Comparison of ENCODE assay signal across 10 cellular contexts in the genomic region with DNA sequence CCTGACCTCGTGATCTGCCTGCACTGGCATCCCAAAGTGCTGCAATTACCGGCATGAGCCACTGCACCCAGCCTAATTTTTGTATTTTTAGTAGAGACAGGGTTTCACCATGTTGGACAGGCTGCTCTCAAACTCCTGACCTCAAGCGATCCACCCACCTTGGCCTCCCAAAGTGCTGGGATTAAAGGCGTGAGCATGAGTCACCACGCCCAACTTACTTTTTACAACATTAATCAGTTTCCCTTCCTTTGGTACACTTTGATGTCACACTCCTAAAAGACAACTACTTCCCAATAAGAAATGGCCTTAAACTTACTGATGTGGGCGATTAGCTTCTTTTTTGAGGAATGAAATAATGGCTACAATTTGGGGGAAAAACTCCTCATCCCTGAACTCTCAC. TPM values are rescaled to one million over a fixed set of nuclear protein-coding genes. Genes with fewer than 3 reads are reported as not detected.
A peak's percentile ranks its signal among the peaks of the same experiment; 100 is the strongest.
DNase-seq lines count a peak whose midpoint lies in the region; ATAC-seq, FAIRE-seq and TF ChIP-seq lines count a peak whose summit lies in the region.
"Not testable (repeated sequence)": the region's sequence is repeated elsewhere in the genome, so short reads cannot be mapped to it uniquely, and the experiment has no call there.
"Had no signal": no experiment of that assay in that cellular context is flagged by ENCODE, and none has a peak within 500 bp of the region (broad histone marks: within the 10 kb centered on the region; RNA-seq: fewer than 3 reads in every experiment).

No MANE protein-coding gene starts in this region.

- peaks cover 59% of the 10 kb centered on the region for H3K4me1 ChIP-seq in A549
- H3K4me1 ChIP-seq in SK-N-SH (ENCODE audit: control insufficient read depth in 1 of 2, insufficient read depth in 2 of 2, low read depth in 1 of 2, low read length in 1 of 2); K562 (replicated peaks in 1 of 2; ENCODE audit: control insufficient read depth in 2 of 2, insufficient read depth in 2 of 2, low read length in 2 of 2); smooth muscle cell (ENCODE audit: low read depth): not testable (repeated sequence)

- not testable (repeated sequence) for TF ChIP-seq CTCF in A549 (IDR thresholded peaks at IDR 0.05); SK-N-SH (IDR thresholded peaks at IDR 0.05); K562 (IDR thresholded peaks at IDR 0.05 in 2 of 3, conservative IDR thresholded peaks at IDR 0.05 in 1 of 3; ENCODE audit: insufficient read depth in 2 of 3, low read depth in 1 of 3, low read length in 3 of 3); fibroblast of mammary gland (conservative IDR thresholded peaks at IDR 0.05; ENCODE audit: control insufficient read depth, insufficient read depth, low read depth, low read length); smooth muscle cell (IDR thresholded peaks at IDR 0.05; ENCODE audit: borderline replicate concordance, insufficient read depth, poor library complexity, severe bottlenecking)

- H3F3A ChIP-seq in SK-N-SH (replicated peaks; ENCODE audit: insufficient read depth): peaks cover 26% of the 10 kb centered on the region
- H3F3A ChIP-seq in smooth muscle cell (ENCODE audit: low read depth): not testable (repeated sequence)

- H3K4me2 ChIP-seq in A549: peak overlapping the region; percentile 64; the same call in 2 of the 3 replicates
- H3K4me2 ChIP-seq in SK-N-SH: 0 out of 2 replicates have a peak overlapping the region, but pooled peaks have one; percentile 16
- not testable (repeated sequence) for H3K4me2 ChIP-seq in K562 (ENCODE audit: insufficient read depth, low read length)
- peak overlapping the region; percentile 36 for H3K4me2 ChIP-seq in smooth muscle cell

- not testable (repeated sequence) for H3K9me1 ChIP-seq in K562 (ENCODE audit: control insufficient read depth, insufficient read depth, low read length)

- H3K27ac ChIP-seq in A549 (peak overlapping the region; percentile 75 to 85), SK-N-SH (ENCODE audit: low read depth in 2 of 2, low read length in 1 of 2) (peak overlapping the region in 1 of 2 experiments; percentile 52; a peak in 2 of 4 replicates), smooth muscle cell (ENCODE audit: low read depth) (peak overlapping the region; percentile 87)
- H3K27ac ChIP-seq in K562 (ENCODE audit: extremely low read depth, low read depth, low read length): not testable (repeated sequence)

- H3K9me3 ChIP-seq in A549; SK-N-SH; K562 (replicated peaks; ENCODE audit: control insufficient read depth, insufficient read depth, low read depth, low read length); smooth muscle cell (replicated peaks; ENCODE audit: low read depth): not testable (repeated sequence)

- TF ChIP-seq POLR2A in A549 (IDR thresholded peaks at IDR 0.05; ENCODE audit: low read length); K562 (conservative IDR thresholded peaks at IDR 0.05): not testable (repeated sequence)

- H3K79me2 ChIP-seq in SK-N-SH (ENCODE audit: insufficient read depth): peaks cover 27% of the 10 kb centered on the region
- H3K79me2 ChIP-seq in K562 (ENCODE audit: control insufficient read depth, insufficient read depth, low read length); smooth muscle cell (ENCODE audit: low read depth): not testable (repeated sequence)

- H4K20me1 ChIP-seq in SK-N-SH (ENCODE audit: insufficient read depth); K562 (replicated peaks; ENCODE audit: control insufficient read depth, insufficient read depth, low read length): not testable (repeated sequence)
- peaks cover 28% of the 10 kb centered on the region for H4K20me1 ChIP-seq in smooth muscle cell (ENCODE audit: low read depth)

- WGBS in A549 (ENCODE audit: missing lambda C conversion rate): 70% methylated on average over 6 of the region's 6 CpGs
- 98% methylated on average over 6 of the region's 6 CpGs for WGBS in SK-N-SH (ENCODE audit: low lambda C conversion rate)
- 56% methylated on average over 5 of the region's 6 CpGs for WGBS in K562 (ENCODE audit: insufficient coverage, low coverage, missing lambda C conversion rate)
- WGBS in smooth muscle cell (ENCODE audit: low lambda C conversion rate): 74% methylated on average over 6 of the region's 6 CpGs

- not testable (repeated sequence) for ATAC-seq in A549, K562

- CTCF ChIA-PET in A549 (lab: Yijun Ruan, JAX): interaction anchor here (1.0 kb wide), 1 partner anchor 16 kb away, joined by 3 read pairs; no protein-coding TSS in a partner anchor
- CTCF ChIA-PET in SK-N-SH (lab: Yijun Ruan, JAX): interaction anchor here (0.7 to 9.9 kb wide), 6 partner anchors 8 to 150 kb away, joined by 3 to 60 read pairs (median 4); a partner anchor contains a TSS
- CTCF ChIA-PET in K562 (lab: Yijun Ruan, JAX; ENCODE audit: low intra/inter-chr PET ratio): interaction anchor here (1.1 kb wide), 1 partner anchor 33 kb away, joined by 3 read pairs; no protein-coding TSS in a partner anchor

- in situ Hi-C loops in K562 (cut with MboI): not testable (repeated sequence)

- H3K36me3 ChIP-seq in SK-N-SH (replicated peaks in 1 of 2; ENCODE audit: control insufficient read depth in 1 of 2, insufficient read depth in 2 of 2, low read length in 1 of 2): peaks cover 39 to 61% of the 10 kb centered on the region in 2 experiments
- not testable (repeated sequence) for H3K36me3 ChIP-seq in K562 (ENCODE audit: control insufficient read depth, insufficient read depth, low read length); smooth muscle cell (ENCODE audit: low read depth)

- not testable (repeated sequence) for H3K4me3 ChIP-seq in A549; SK-N-SH (ENCODE audit: low read depth in 2 of 2, low read length in 1 of 2); K562; fibroblast of mammary gland (ENCODE audit: control insufficient read depth, low read depth, low read length); smooth muscle cell

- H2AFZ ChIP-seq in SK-N-SH (ENCODE audit: low read depth); K562 (ENCODE audit: low read depth, low read length); smooth muscle cell (ENCODE audit: low read depth): not testable (repeated sequence)

- not testable (repeated sequence) for H3K9me2 ChIP-seq in SK-N-SH

- DNase-seq in A549 (ENCODE audit: low read depth in 1 of 2, low spot score in 1 of 2); SK-N-SH; K562 (ENCODE audit: extremely low read depth in 1 of 4, low spot score in 3 of 4); smooth muscle cell (lab: John Stamatoyannopoulos, UW; ENCODE audit: unreplicated experiment): not testable (repeated sequence)
- DNase-seq in HCEC 1CT (peak; percentile 55), MV-4-11 (lab: John Stamatoyannopoulos, UW) (peak; percentile 15), fibroblast of mammary gland (ENCODE audit: low read depth) (peak; percentile 32)

- TF ChIP-seq RAD21 in A549 (conservative IDR thresholded peaks at IDR 0.05 in 1 of 2, IDR thresholded peaks at IDR 0.05 in 1 of 2); SK-N-SH (IDR thresholded peaks at IDR 0.05; ENCODE audit: low read length); K562 (CRISPR knock-in tag; conservative IDR thresholded peaks at IDR 0.05 in 1 of 2, IDR thresholded peaks at IDR 0.05 in 1 of 2): not testable (repeated sequence)

- BruUV-seq in K562 (replicated peaks; lab: Mats Ljungman, UMichigan): not testable (repeated sequence)

- POLR2A ChIA-PET in A549 (lab: Yijun Ruan, JAX); SK-N-SH (lab: Yijun Ruan, JAX); K562 (lab: Yijun Ruan, JAX): not testable (repeated sequence)

- H3K9ac ChIP-seq in SK-N-SH; K562 (ENCODE audit: insufficient read depth in 1 of 2, low read depth in 2 of 2, low read length in 2 of 2); smooth muscle cell (ENCODE audit: low read depth): not testable (repeated sequence)

- intact Hi-C loops in K562 (cut with micrococcal nuclease): not testable (repeated sequence)

- FAIRE-seq in A549 (lab: Jason Lieb, UNC): not testable (repeated sequence)
- FAIRE-seq in K562 (lab: Jason Lieb, UNC): peak; percentile 11

- TF ChIP-seq EP300 in A549 (IDR thresholded peaks at IDR 0.05); SK-N-SH (IDR thresholded peaks at IDR 0.05; ENCODE audit: borderline replicate concordance in 1 of 2, low read depth in 1 of 2, low read length in 1 of 2); K562 (IDR thresholded peaks at IDR 0.05; ENCODE audit: low read length): not testable (repeated sequence)

- H3K27me3 ChIP-seq in SK-N-SH (ENCODE audit: insufficient read depth); K562 (ENCODE audit: control insufficient read depth in 2 of 2, insufficient read depth in 2 of 2, low read length in 2 of 2); smooth muscle cell (ENCODE audit: low read depth): not testable (repeated sequence)

RNA-seq across cellular contexts. Expression of a gene that starts 8.9 kb away (rescaled TPM):
- polyA plus RNA-seq in A549 (2011; rRNA removed) (11.7 and 14.5 TPM in 2 replicates), A549 (2017; fragmentation: RNase III; extraction: RNeasy Plus Mini Kit Qiagen cat#74134 plus additional on column Dnase treatment) (6.2 to 9.1 TPM (median 6.8 TPM) in 3 replicates), SK-N-SH (2012; rRNA removed) (1.3 and 1.4 TPM in 2 replicates), K562 (2011; rRNA removed) (0.47 and 1.1 TPM in 2 replicates), K562 (2014; fragmentation: Illumina TruSeq; extraction: Trizol) (0.65 and 0.90 TPM in 2 replicates), K562 (2014; fragmentation: Nextera tagmentation; extraction: Ambion mirVana) (under 1 TPM; 0.06 to 0.08 TPM), K562 (2014; rRNA removed) (0.22 and 1.5 TPM in 2 replicates), smooth muscle cell (0.94 and 1.5 TPM in 2 replicates)
- polyA plus RNA-seq in A549 (2012; cell fraction: cytosol; rRNA removed): 13.9 and 18.5 TPM in 2 replicates
- 25.8 and 28.9 TPM in 2 replicates for polyA plus RNA-seq in A549 (2012; cell fraction: nucleus; rRNA removed)
- 7.6 and 11.0 TPM in 2 replicates for polyA minus RNA-seq in A549 (2011; rRNA and poly(A)+ RNA removed)
- polyA plus RNA-seq in SK-N-SH (2012; cell fraction: cytosol; rRNA removed): 0.40 and 0.71 TPM in 2 replicates
- polyA plus RNA-seq in SK-N-SH (2012; cell fraction: nucleus; rRNA removed): 14.9 and 16.5 TPM in 2 replicates
- total RNA-seq in K562 (2011; cell fraction: chromatin; rRNA removed; ENCODE audit: low replicate concordance): 0.74 and 2.0 TPM in 2 replicates
- 1.6 and 1.8 TPM in 2 replicates for total RNA-seq in K562 (2011; cell fraction: nucleolus; rRNA removed)
- total RNA-seq in K562 (2011; cell fraction: nucleoplasm; rRNA removed): 1.2 and 2.9 TPM in 2 replicates
- total RNA-seq in K562 (2014; rRNA removed) (0.14 and 0.29 TPM in 2 replicates), K562 (2014; rRNA removed; fragmentation: Illumina TruSeq; extraction: Trizol) (0.18 and 0.22 TPM in 2 replicates), K562 (2015; rRNA removed; fragmentation: Illumina TruSeq; extraction: Trizol) (0.15 and 0.22 TPM in 2 replicates), K562 (2021) (0.36 and 0.91 TPM in 2 replicates), smooth muscle cell (0.31 and 0.76 TPM in 2 replicates)
- polyA plus RNA-seq in K562 (2011; cell fraction: cytosol; rRNA removed): 0.31 and 1.9 TPM in 2 replicates
- 1.1 and 4.0 TPM in 2 replicates for polyA plus RNA-seq in K562 (2011; cell fraction: nucleus; rRNA removed)
- polyA plus RNA-seq in K562 (2012): 0.70 and 2.0 TPM in 2 replicates
- polyA minus RNA-seq in K562 (2011; rRNA and poly(A)+ RNA removed): 0.24 and 0.60 TPM in 2 replicates
- 0.57 and 1.3 TPM in 2 replicates for polyA minus RNA-seq in K562 (2011; cell fraction: cytosol; rRNA and poly(A)+ RNA removed)
- polyA minus RNA-seq in K562 (2011; cell fraction: nucleus; rRNA and poly(A)+ RNA removed): 0.44 and 0.54 TPM in 2 replicates

RNA-seq across cellular contexts. Expression of a gene that starts 18.9 kb away (rescaled TPM):
- polyA plus RNA-seq in A549 (2011; rRNA removed): not detected in 2 replicates
- polyA plus RNA-seq in A549 (2012; cell fraction: cytosol; rRNA removed): 0.03 TPM in 1 of 2 replicates, not detected in the other
- 0.12 and 0.27 TPM in 2 replicates for polyA plus RNA-seq in A549 (2012; cell fraction: nucleus; rRNA removed)
- not detected in 3 replicates for polyA plus RNA-seq in A549 (2017; fragmentation: RNase III; extraction: RNeasy Plus Mini Kit Qiagen cat#74134 plus additional on column Dnase treatment)
- polyA minus RNA-seq in A549 (2011; rRNA and poly(A)+ RNA removed): 0.19 TPM in 1 of 2 replicates, not detected in the other
- 0.06 TPM in 1 of 2 replicates, not detected in the other for polyA plus RNA-seq in SK-N-SH (2012; rRNA removed)
- not detected in 2 replicates for polyA plus RNA-seq in SK-N-SH (2012; cell fraction: cytosol; rRNA removed)
- polyA plus RNA-seq in SK-N-SH (2012; cell fraction: nucleus; rRNA removed): 0.07 and 0.08 TPM in 2 replicates
- total RNA-seq in K562 (2011; cell fraction: chromatin; rRNA removed; ENCODE audit: low replicate concordance): not detected in 2 replicates
- total RNA-seq in K562 (2011; cell fraction: nucleolus; rRNA removed): not detected in 2 replicates
- total RNA-seq in K562 (2011; cell fraction: nucleoplasm; rRNA removed): not detected in 2 replicates
- not detected in 2 replicates for total RNA-seq in K562 (2014; rRNA removed)
- total RNA-seq in K562 (2014; rRNA removed; fragmentation: Illumina TruSeq; extraction: Trizol): not detected in 2 replicates
- total RNA-seq in K562 (2015; rRNA removed; fragmentation: Illumina TruSeq; extraction: Trizol): not detected in 2 replicates
- total RNA-seq in K562 (2021): not detected in 2 replicates
- not detected in 2 replicates for polyA plus RNA-seq in K562 (2011; rRNA removed)
- polyA plus RNA-seq in K562 (2011; cell fraction: cytosol; rRNA removed): 0.06 TPM in 1 of 2 replicates, not detected in the other
- polyA plus RNA-seq in K562 (2011; cell fraction: nucleus; rRNA removed): not detected in 2 replicates
- 0.11 and 0.17 TPM in 2 replicates for polyA plus RNA-seq in K562 (2012)
- not detected in 2 replicates for polyA plus RNA-seq in K562 (2014; fragmentation: Illumina TruSeq; extraction: Trizol)
- polyA plus RNA-seq in K562 (2014; fragmentation: Nextera tagmentation; extraction: Ambion mirVana): not detected
- not detected in 2 replicates for polyA plus RNA-seq in K562 (2014; rRNA removed)
- not detected in 2 replicates for polyA minus RNA-seq in K562 (2011; rRNA and poly(A)+ RNA removed)
- polyA minus RNA-seq in K562 (2011; cell fraction: cytosol; rRNA and poly(A)+ RNA removed): not detected in 2 replicates
- polyA minus RNA-seq in K562 (2011; cell fraction: nucleus; rRNA and poly(A)+ RNA removed): not detected in 2 replicates
- not detected in 2 replicates for total RNA-seq in smooth muscle cell
- not detected in 2 replicates for polyA plus RNA-seq in smooth muscle cell
- total RNA-seq: H9 had no signal
- polyA plus RNA-seq: AG04450 had no signal

RNA-seq across cellular contexts. Expression of a gene that starts 29.2 kb away (rescaled TPM):
- 6.4 TPM in 2 replicates for polyA plus RNA-seq in A549 (2011; rRNA removed)
- 2.4 TPM in 2 replicates for polyA plus RNA-seq in A549 (2012; cell fraction: cytosol; rRNA removed)
- polyA plus RNA-seq in A549 (2012; cell fraction: nucleus; rRNA removed): 5.3 and 8.0 TPM in 2 replicates
- polyA plus RNA-seq in A549 (2017; fragmentation: RNase III; extraction: RNeasy Plus Mini Kit Qiagen cat#74134 plus additional on column Dnase treatment): 5.4 to 5.8 TPM (median 5.6 TPM) in 3 replicates
- 1.6 and 3.0 TPM in 2 replicates for polyA minus RNA-seq in A549 (2011; rRNA and poly(A)+ RNA removed)
- 6.4 and 8.5 TPM in 2 replicates for polyA plus RNA-seq in SK-N-SH (2012; rRNA removed)
- polyA plus RNA-seq in SK-N-SH (2012; cell fraction: cytosol; rRNA removed): 5.6 and 5.8 TPM in 2 replicates
- 27.2 and 31.2 TPM in 2 replicates for polyA plus RNA-seq in SK-N-SH (2012; cell fraction: nucleus; rRNA removed)
- 3.6 and 10.0 TPM in 2 replicates for total RNA-seq in K562 (2011; cell fraction: chromatin; rRNA removed; ENCODE audit: low replicate concordance)
- total RNA-seq in K562 (2011; cell fraction: nucleolus; rRNA removed): 3.0 and 3.8 TPM in 2 replicates
- 4.5 and 7.6 TPM in 2 replicates for total RNA-seq in K562 (2011; cell fraction: nucleoplasm; rRNA removed)
- 5.7 and 6.5 TPM in 2 replicates for total RNA-seq in K562 (2014; rRNA removed)
- total RNA-seq in K562 (2014; rRNA removed; fragmentation: Illumina TruSeq; extraction: Trizol): 4.5 and 5.1 TPM in 2 replicates
- total RNA-seq in K562 (2015; rRNA removed; fragmentation: Illumina TruSeq; extraction: Trizol): 7.9 and 8.4 TPM in 2 replicates
- total RNA-seq in K562 (2021): 5.1 and 5.3 TPM in 2 replicates
- 2.9 and 4.2 TPM in 2 replicates for polyA plus RNA-seq in K562 (2011; rRNA removed)
- 1.5 and 1.6 TPM in 2 replicates for polyA plus RNA-seq in K562 (2011; cell fraction: cytosol; rRNA removed)
- 6.3 and 11.1 TPM in 2 replicates for polyA plus RNA-seq in K562 (2011; cell fraction: nucleus; rRNA removed)
- polyA plus RNA-seq in K562 (2012): 3.1 and 4.7 TPM in 2 replicates
- polyA plus RNA-seq in K562 (2014; fragmentation: Illumina TruSeq; extraction: Trizol): 4.8 and 7.3 TPM in 2 replicates
- polyA plus RNA-seq in K562 (2014; fragmentation: Nextera tagmentation; extraction: Ambion mirVana): 1 to 10 TPM; 1.3 to 1.6 TPM
- 5.3 and 9.9 TPM in 2 replicates for polyA plus RNA-seq in K562 (2014; rRNA removed)
- polyA minus RNA-seq in K562 (2011; rRNA and poly(A)+ RNA removed): 1.2 and 1.9 TPM in 2 replicates
- 0.38 and 1.0 TPM in 2 replicates for polyA minus RNA-seq in K562 (2011; cell fraction: cytosol; rRNA and poly(A)+ RNA removed)
- polyA minus RNA-seq in K562 (2011; cell fraction: nucleus; rRNA and poly(A)+ RNA removed): 3.8 and 5.9 TPM in 2 replicates
- total RNA-seq in smooth muscle cell: 18.8 and 25.3 TPM in 2 replicates
- 11.4 and 13.6 TPM in 2 replicates for polyA plus RNA-seq in smooth muscle cell

RNA-seq across cellular contexts. Expression of a gene that starts 31.2 kb away (rescaled TPM):
- polyA plus RNA-seq in A549 (2011; rRNA removed): 1.2 and 1.6 TPM in 2 replicates
- 9.5 and 10.0 TPM in 2 replicates for polyA plus RNA-seq in A549 (2012; cell fraction: cytosol; rRNA removed)
- polyA plus RNA-seq in A549 (2012; cell fraction: nucleus; rRNA removed): 6.6 and 8.3 TPM in 2 replicates
- polyA plus RNA-seq in A549 (2017; fragmentation: RNase III; extraction: RNeasy Plus Mini Kit Qiagen cat#74134 plus additional on column Dnase treatment): 3.3 to 3.5 TPM (median 3.4 TPM) in 3 replicates
- polyA minus RNA-seq in A549 (2011; rRNA and poly(A)+ RNA removed): 2.2 and 3.4 TPM in 2 replicates
- polyA plus RNA-seq in SK-N-SH (2012; rRNA removed): 3.1 and 6.8 TPM in 2 replicates
- 2.7 and 4.1 TPM in 2 replicates for polyA plus RNA-seq in SK-N-SH (2012; cell fraction: cytosol; rRNA removed)
- polyA plus RNA-seq in SK-N-SH (2012; cell fraction: nucleus; rRNA removed): 6.2 and 8.0 TPM in 2 replicates
- 2.1 and 5.7 TPM in 2 replicates for total RNA-seq in K562 (2011; cell fraction: chromatin; rRNA removed; ENCODE audit: low replicate concordance)
- 3.7 and 5.8 TPM in 2 replicates for total RNA-seq in K562 (2011; cell fraction: nucleolus; rRNA removed)
- 3.0 and 5.3 TPM in 2 replicates for total RNA-seq in K562 (2011; cell fraction: nucleoplasm; rRNA removed)
- total RNA-seq in K562 (2014; rRNA removed): 2.0 and 3.8 TPM in 2 replicates
- total RNA-seq in K562 (2014; rRNA removed; fragmentation: Illumina TruSeq; extraction: Trizol): 0.29 and 0.61 TPM in 2 replicates
- 0.72 and 1.3 TPM in 2 replicates for total RNA-seq in K562 (2015; rRNA removed; fragmentation: Illumina TruSeq; extraction: Trizol)
- total RNA-seq in K562 (2021): 6.8 and 7.8 TPM in 2 replicates
- polyA plus RNA-seq in K562 (2011; rRNA removed): 3.4 and 4.1 TPM in 2 replicates
- 7.0 and 13.8 TPM in 2 replicates for polyA plus RNA-seq in K562 (2011; cell fraction: cytosol; rRNA removed)
- 13.0 and 27.2 TPM in 2 replicates for polyA plus RNA-seq in K562 (2011; cell fraction: nucleus; rRNA removed)
- 7.8 and 11.8 TPM in 2 replicates for polyA plus RNA-seq in K562 (2012)
- 3.5 and 4.5 TPM in 2 replicates for polyA plus RNA-seq in K562 (2014; fragmentation: Illumina TruSeq; extraction: Trizol)
- polyA plus RNA-seq in K562 (2014; fragmentation: Nextera tagmentation; extraction: Ambion mirVana): not detected
- 3.2 and 5.7 TPM in 2 replicates for polyA plus RNA-seq in K562 (2014; rRNA removed)
- 0.33 and 1.2 TPM in 2 replicates for polyA minus RNA-seq in K562 (2011; rRNA and poly(A)+ RNA removed)
- 1.4 and 3.2 TPM in 2 replicates for polyA minus RNA-seq in K562 (2011; cell fraction: cytosol; rRNA and poly(A)+ RNA removed)
- 2.0 and 5.9 TPM in 2 replicates for polyA minus RNA-seq in K562 (2011; cell fraction: nucleus; rRNA and poly(A)+ RNA removed)
- 1.2 TPM in 1 of 2 replicates, not detected in the other for total RNA-seq in smooth muscle cell
- 2.0 and 2.8 TPM in 2 replicates for polyA plus RNA-seq in smooth muscle cell
- total RNA-seq: HepG2 had no signal
